ENCODE assay signal across 13 cellular contexts in the genomic region with DNA sequence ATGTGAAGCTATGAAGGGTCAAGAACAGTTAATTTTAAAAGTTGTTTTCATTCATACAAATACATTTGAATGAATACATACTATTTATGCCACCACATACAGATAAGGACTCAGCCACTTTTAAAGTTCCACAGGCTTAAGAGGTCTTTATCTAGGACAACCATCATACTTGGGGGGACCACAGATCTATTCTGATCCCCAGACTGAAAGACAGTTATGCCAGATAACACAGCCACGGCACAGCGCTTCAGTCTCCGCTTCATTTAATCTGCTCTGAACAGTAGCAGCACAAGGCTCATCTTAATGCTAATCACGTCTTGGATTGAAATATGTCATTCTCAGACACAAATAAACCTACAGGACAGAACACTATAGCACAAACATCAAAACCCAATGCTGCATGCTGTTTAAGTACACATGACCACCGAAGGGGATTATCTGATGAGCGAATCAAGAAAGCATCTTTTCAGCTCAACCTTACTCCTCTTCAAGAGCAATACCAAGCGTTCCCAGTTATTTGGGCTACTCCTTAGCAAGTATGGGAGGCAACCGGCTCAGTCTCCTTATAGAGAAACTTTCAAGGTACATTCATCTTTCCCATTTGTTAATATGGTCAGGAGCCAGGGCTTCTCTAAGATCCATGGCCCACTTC. TPM values are rescaled to one million over a fixed set of nuclear protein-coding genes. Genes with fewer than 3 reads are reported as not detected.
DNase-seq lines count a peak whose midpoint lies in the region; ATAC-seq and TF ChIP-seq lines count a peak whose summit lies in the region.
"Had no signal": no experiment of that assay in that cellular context is flagged by ENCODE, and none has a peak within 500 bp of the region (broad histone marks: within the 10 kb centered on the region; RNA-seq: fewer than 3 reads in every experiment).

No MANE protein-coding gene starts in this region.

- no peaks in the 10 kb centered on the region for H3K9me3 ChIP-seq in right atrium auricular region
- no peaks in the 10 kb centered on the region for H3K9me3 ChIP-seq in colonic mucosa
- H3K9me3 ChIP-seq in muscle layer of colon (ENCODE audit: low read length): no peaks in the 10 kb centered on the region
- H3K9me3 ChIP-seq in aorta (ENCODE audit: control insufficient read depth, low read length): no peaks in the 10 kb centered on the region
- H3K9me3 ChIP-seq: testis had no signal

- H3K9ac ChIP-seq in colonic mucosa (ENCODE audit: low read depth in 2 of 2, low read length in 2 of 2) (peak overlapping the region in 1 of 2 donors; percentile 10), muscle layer of colon (ENCODE audit: low read length) (no peak overlapping the region)

- H3K36me3 ChIP-seq in right atrium auricular region (peaks cover 29% of the 10 kb centered on the region), colonic mucosa (no peaks in the 10 kb centered on the region), muscle layer of colon (ENCODE audit: insufficient read depth, low read length) (peaks cover 5% of the 10 kb centered on the region), aorta (ENCODE audit: control insufficient read depth in 1 of 2, insufficient read depth in 2 of 2, low read length in 1 of 2) (peaks cover 2 to 3% of the 10 kb centered on the region in 2 donors)

- 63 to 72% methylated on average over 8 of the region's 8 CpGs for whole genome bisulfite sequencing in aorta, 2 donors

- intact Hi-C loops in left ventricle myocardium superior (cut with micrococcal nuclease) (no loop called here), colonic mucosa (cut with DNase I) (no loop called here), aorta (cut with DNase I) (loop anchor here (10.0 kb wide), 2 partner anchors 246 to 796 kb away; a partner anchor contains a TSS)

- H3K4me1 ChIP-seq in right atrium auricular region: peaks cover 0 to 27% of the 10 kb centered on the region in 2 donors
- no peaks in the 10 kb centered on the region for H3K4me1 ChIP-seq in colonic mucosa
- H3K4me1 ChIP-seq in muscle layer of colon (ENCODE audit: insufficient read depth, low read length): peaks cover 20% of the 10 kb centered on the region
- peaks cover 7 to 8% of the 10 kb centered on the region in 2 donors for H3K4me1 ChIP-seq in aorta (ENCODE audit: control insufficient read depth in 1 of 2, insufficient read depth in 2 of 2, low read length in 2 of 2)

- TF ChIP-seq CTCF in right atrium auricular region (IDR thresholded peaks at IDR 0.05): no peak
- TF ChIP-seq CTCF in colonic mucosa (IDR thresholded peaks at IDR 0.05): no peak

- H3K27me3 ChIP-seq in right atrium auricular region (no peaks in the 10 kb centered on the region), colonic mucosa (no peaks in the 10 kb centered on the region), muscle layer of colon (ENCODE audit: control insufficient read depth in 1 of 2, insufficient read depth in 2 of 2, low read length in 2 of 2) (no peaks in the 10 kb centered on the region), aorta (ENCODE audit: control insufficient read depth in 1 of 2, insufficient read depth in 2 of 2, low read length in 1 of 2) (no peaks in the 10 kb centered on the region)
- H3K27me3 ChIP-seq: testis had no signal

- DNase-seq in right atrium auricular region (ENCODE audit: low spot score) (no peak), left ventricle myocardium superior (no peak), colonic mucosa (no peak), aorta (no peak), HK-2 (ENCODE audit: unreplicated experiment) (no peak)
- DNase-seq in stimulated activated CD4-positive, alpha-beta T cell treated with anti-CD3 and anti-CD28 coated beads, Interleukin-2, amount 100 ng/mL, for 48 hours: no peak
- DNase-seq: activated CD4-positive, alpha-beta T cell treated with anti-CD3 and anti-CD28 coated beads for 1 hour; Calu3; effector CD4-positive, alpha-beta T cell; occipital lobe; testis had no signal

- H3K4me3 ChIP-seq in right atrium auricular region: no peak overlapping the region
- H3K4me3 ChIP-seq in colonic mucosa: no peak overlapping the region
- no peak overlapping the region for H3K4me3 ChIP-seq in muscle layer of colon (ENCODE audit: low read depth in 1 of 2, low read length in 2 of 2)
- H3K4me3 ChIP-seq in aorta (ENCODE audit: low read length in 2 of 2): no peak overlapping the region
- H3K4me3 ChIP-seq: testis had no signal

- H3K27ac ChIP-seq in right atrium auricular region (peak overlapping the region; percentile 61 to 82), colonic mucosa (peak overlapping the region; percentile 3), muscle layer of colon (ENCODE audit: low read depth, low read length) (peak overlapping the region; percentile 7), aorta (ENCODE audit: low read depth in 1 of 2, low read length in 2 of 2) (peak overlapping the region; percentile 43 to 67)

- ATAC-seq in left ventricle myocardium superior: no peak
- no peak for ATAC-seq in aorta (ENCODE audit: low FRiP score)
- ATAC-seq in GM18861 (IDR thresholded peaks at IDR 0.05; ENCODE audit: unreplicated experiment): no peak

RNA-seq across cellular contexts. Expression of a gene that starts 33.3 kb away (rescaled TPM):
- total RNA-seq in right atrium auricular region: 10 to 100 TPM; 13.5 to 14.3 TPM
- total RNA-seq in left ventricle myocardium superior: 12.5 TPM
- 10 to 100 TPM; 27.0 to 47.6 TPM for total RNA-seq in colonic mucosa
- total RNA-seq in aorta: 10 to 100 TPM; 45.2 to 48.1 TPM
- polyA plus RNA-seq in aorta: 10 to 100 TPM; 21.7 to 35.0 TPM

Comparison
In these comparisons a context has a peak if more than half of its experiments do, and no peak if none do; other contexts are left out.
1. H3K27ac ChIP-seq: peak in every context shown above with its lines; median percentile 72 in right atrium auricular region; 55 in aorta; 7 in muscle layer of colon; 3 in colonic mucosa.
2. intact Hi-C loops: an anchor here in aorta (10.0 kb wide); none called in left ventricle myocardium superior and colonic mucosa.